14 cellular contexts compared by ENCODE assay signal in genomic region chr12:89067436-89067835, GRCh38.
DNase-seq lines count a peak whose midpoint lies in the region; ATAC-seq and TF ChIP-seq lines count a peak whose summit lies in the region.
"Had no signal": no experiment of that assay in that cellular context is flagged by ENCODE, and none has a peak within 500 bp of the region (broad histone marks: within the 10 kb centered on the region; RNA-seq: fewer than 3 reads in every experiment).

No MANE protein-coding gene starts in this region.

- H3K36me3 Mint-ChIP-seq in activated T-cell treated with anti-CD3 and anti-CD28 coated beads, Interleukin-2, amount 50 U/mL, for 72 hours (ENCODE audit: insufficient read depth in 2 of 2), result peaks cover 9% of the 10 kb centered on the region in 2 donors
- H3K36me3 Mint-ChIP-seq in activated T-cell treated with anti-CD3 and anti-CD28 coated beads, Interleukin-2, amount 50 U/mL, for 4 hours (ENCODE audit: insufficient read depth), result no peaks in the 10 kb centered on the region

- H3K9me2 ChIP-seq in PC-9 (ENCODE audit: insufficient read depth), result no peaks in the 10 kb centered on the region

- intact Hi-C loops in PC-9 (cut with micrococcal nuclease; ENCODE audit: unreplicated experiment), result no loop called here

- peak overlapping the region; percentile 68 for H3K27ac Mint-ChIP-seq in activated T-cell treated with anti-CD3 and anti-CD28 coated beads, Interleukin-2, amount 50 U/mL, for 72 hours

- no peaks in the 10 kb centered on the region for H3K27me3 Mint-ChIP-seq in activated T-cell treated with anti-CD3 and anti-CD28 coated beads, Interleukin-2, amount 50 U/mL, for 72 hours (ENCODE audit: low read depth)
- peaks cover 5% of the 10 kb centered on the region for H3K27me3 Mint-ChIP-seq in activated T-cell treated with anti-CD3 and anti-CD28 coated beads, Interleukin-2, amount 50 U/mL, for 4 hours (ENCODE audit: low read depth)

- H3K27ac ChIP-seq in PC-9, result peak overlapping the region; percentile 79
- peak overlapping the region; percentile 95 for H3K27ac ChIP-seq in smooth muscle cell (ENCODE audit: low read depth)
- H3K27ac ChIP-seq: heart left ventricle, suprapubic skin had no signal

- CTCF ChIA-PET in PC-9 (lab: Charles Lee), result no interaction called here

- H3K9me3 Mint-ChIP-seq in activated T-cell treated with anti-CD3 and anti-CD28 coated beads, Interleukin-2, amount 50 U/mL, for 72 hours, result peaks cover 7 to 13% of the 10 kb centered on the region in 2 donors
- no peaks in the 10 kb centered on the region for H3K9me3 Mint-ChIP-seq in activated T-cell treated with anti-CD3 and anti-CD28 coated beads, Interleukin-2, amount 50 U/mL, for 4 hours

- 8% methylated on average over 1 of the region's 1 CpG for WGBS in smooth muscle cell (ENCODE audit: low lambda C conversion rate)

- no peak for DNase-seq in activated T-cell treated with anti-CD3 and anti-CD28 coated beads, Interleukin-2, amount 50 U/mL, for 72 hours
- DNase-seq in activated T-cell treated with anti-CD3 and anti-CD28 coated beads, Interleukin-2, amount 50 U/mL, for 4 hours, result no peak
- DNase-seq in PC-9 (peak in 1 of 2 experiments; percentile 68), fibroblast of gingiva (ENCODE audit: low read depth) (peak; percentile 65), smooth muscle cell (lab: John Stamatoyannopoulos, UW; ENCODE audit: unreplicated experiment) (no peak), HAP-1 (ENCODE audit: low spot score in 2 of 2) (no peak), NOMO-1 (lab: John Stamatoyannopoulos, UW; ENCODE audit: unreplicated experiment in 2 of 2) (no peak)
- DNase-seq: activated CD8-positive, alpha-beta memory T cell treated with anti-CD3 and anti-CD28 coated beads, Interleukin-2, amount 50 U/mL, for 48 hours; central memory CD4-positive, alpha-beta T cell; heart left ventricle; NCI-H2029 treated with DMSO at 0.1 percent for 48 hours; NK-92 treated with Interleukin-12 subunit alpha and Interleukin-12 subunit beta, amount 100 ng/mL, for 24 hours had no signal

- H3K79me2 ChIP-seq in PC-9 (ENCODE audit: low read depth) (no peaks in the 10 kb centered on the region), smooth muscle cell (ENCODE audit: low read depth) (no peaks in the 10 kb centered on the region)

- TF ChIP-seq CTCF in PC-9 (conservative IDR thresholded peaks at IDR 0.05) (no peak), smooth muscle cell (IDR thresholded peaks at IDR 0.05; ENCODE audit: borderline replicate concordance, insufficient read depth, poor library complexity, severe bottlenecking) (no peak)

- H3K9ac ChIP-seq in smooth muscle cell (ENCODE audit: low read depth), result peak overlapping the region; percentile 71

- H3K27me3 ChIP-seq in PC-9 (ENCODE audit: insufficient read depth, low read depth), result no peaks in the 10 kb centered on the region
- H3K27me3 ChIP-seq in smooth muscle cell (ENCODE audit: low read depth), result no peaks in the 10 kb centered on the region
- no peaks in the 10 kb centered on the region for H3K27me3 ChIP-seq in HAP-1 (ENCODE audit: low read depth)
- H3K27me3 ChIP-seq: heart left ventricle, suprapubic skin had no signal

- H4K20me1 ChIP-seq in PC-9 (ENCODE audit: insufficient read depth), result no peaks in the 10 kb centered on the region
- no peaks in the 10 kb centered on the region for H4K20me1 ChIP-seq in smooth muscle cell (ENCODE audit: low read depth)

- in situ Hi-C loops in HAP-1 (cut with MboI; ENCODE audit: low sequenced_read_pairs), result no loop called here

- ATAC-seq in activated T-cell treated with anti-CD3 and anti-CD28 coated beads, Interleukin-2, amount 50 U/mL, for 72 hours (replicated peaks in 1 of 2), result peak in 1 of 2 donors; percentile 10
- no peak for ATAC-seq in activated T-cell treated with anti-CD3 and anti-CD28 coated beads, Interleukin-2, amount 50 U/mL, for 4 hours
- ATAC-seq in HG02870 (IDR thresholded peaks at IDR 0.05; ENCODE audit: unreplicated experiment), result no peak

- H3K4me3 ChIP-seq in PC-9, result no peak overlapping the region
- H3K4me3 ChIP-seq in smooth muscle cell, result no peak overlapping the region
- H3K4me3 ChIP-seq in HAP-1, result no peak overlapping the region
- H3K4me3 ChIP-seq: heart left ventricle, suprapubic skin had no signal

- H3F3A ChIP-seq in PC-9 (ENCODE audit: insufficient read depth, low read depth) (peaks cover 12% of the 10 kb centered on the region; the same call in 1 of the 2 replicates), smooth muscle cell (ENCODE audit: low read depth) (peaks cover 23% of the 10 kb centered on the region)

- no TSS peak for BruUV-seq in PC-9 (replicated peaks; lab: Mats Ljungman, UMichigan)

- no peaks in the 10 kb centered on the region for H3K36me3 ChIP-seq in PC-9 (ENCODE audit: low read depth)
- no peaks in the 10 kb centered on the region for H3K36me3 ChIP-seq in smooth muscle cell (ENCODE audit: low read depth)
- H3K36me3 ChIP-seq in HAP-1 (replicated peaks), result no peaks in the 10 kb centered on the region
- H3K36me3 ChIP-seq: heart left ventricle, suprapubic skin had no signal

- H3K4me2 ChIP-seq in PC-9 (0 out of 2 replicates have a peak overlapping the region, but pooled peaks have one; percentile 5), smooth muscle cell (peak overlapping the region; percentile 18)

- peak overlapping the region in 1 of 2 donors; percentile 19 for H3K4me3 Mint-ChIP-seq in activated T-cell treated with anti-CD3 and anti-CD28 coated beads, Interleukin-2, amount 50 U/mL, for 72 hours
- H3K4me3 Mint-ChIP-seq in activated T-cell treated with anti-CD3 and anti-CD28 coated beads, Interleukin-2, amount 50 U/mL, for 4 hours, result no peak overlapping the region

- H3K9me3 ChIP-seq in PC-9 (ENCODE audit: insufficient read depth, low read depth) (peaks cover 15% of the 10 kb centered on the region), smooth muscle cell (replicated peaks; ENCODE audit: low read depth) (no peaks in the 10 kb centered on the region), HAP-1 (no peaks in the 10 kb centered on the region)
- H3K9me3 ChIP-seq: heart left ventricle, suprapubic skin had no signal

- POLR2A ChIA-PET in PC-9 (lab: Charles Lee; ENCODE audit: unreplicated experiment), result no interaction called here

- H3K4me1 Mint-ChIP-seq in activated T-cell treated with anti-CD3 and anti-CD28 coated beads, Interleukin-2, amount 50 U/mL, for 72 hours (ENCODE audit: low read depth), result peaks cover 92% of the 10 kb centered on the region
- peaks cover 40% of the 10 kb centered on the region for H3K4me1 Mint-ChIP-seq in activated T-cell treated with anti-CD3 and anti-CD28 coated beads, Interleukin-2, amount 50 U/mL, for 4 hours (ENCODE audit: low read depth)

- H3K4me1 ChIP-seq in PC-9 (replicated peaks; ENCODE audit: insufficient read depth) (peaks cover 38% of the 10 kb centered on the region), smooth muscle cell (ENCODE audit: low read depth) (peaks cover 17% of the 10 kb centered on the region), HAP-1 (peaks cover 3% of the 10 kb centered on the region)
- H3K4me1 ChIP-seq: suprapubic skin had no signal

- H2AFZ ChIP-seq in PC-9, result peak overlapping the region; percentile 29; the same call in 1 of the 2 replicates
- H2AFZ ChIP-seq in smooth muscle cell (ENCODE audit: low read depth), result no peak overlapping the region
